In the genomic region with DNA sequence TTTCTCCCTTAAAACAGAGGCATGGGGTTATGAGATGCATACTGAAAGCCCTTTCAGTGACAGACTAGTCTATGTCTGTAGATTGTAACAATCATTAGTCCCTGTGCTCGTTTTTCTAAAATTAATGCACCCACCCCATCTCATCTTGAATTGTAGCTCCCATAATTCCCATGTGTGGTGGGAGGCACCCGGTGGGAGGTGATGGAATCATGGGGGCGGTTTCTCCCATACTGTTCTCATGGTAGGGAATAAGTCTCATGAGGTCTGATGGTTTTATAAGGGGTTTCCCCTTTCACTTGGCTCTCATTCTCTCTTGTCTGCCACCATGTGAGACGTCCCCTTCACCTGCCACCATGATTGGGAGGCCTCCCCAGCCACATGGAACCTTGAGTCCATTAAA, we compare ENCODE assay signal across 1 cellular context.
TF ChIP-seq lines count a peak whose summit lies in the region.

No MANE protein-coding gene starts in this region.

TF ChIP-seq in HCT116, 20 proteins besides CTCF, POLR2A, EP300 and RAD21:
- TF ChIP-seq POLR2AphosphoS5 (IDR thresholded peaks at IDR 0.05; ENCODE audit: low read depth, low read length), result no peak
- TF ChIP-seq, protein P1, sequence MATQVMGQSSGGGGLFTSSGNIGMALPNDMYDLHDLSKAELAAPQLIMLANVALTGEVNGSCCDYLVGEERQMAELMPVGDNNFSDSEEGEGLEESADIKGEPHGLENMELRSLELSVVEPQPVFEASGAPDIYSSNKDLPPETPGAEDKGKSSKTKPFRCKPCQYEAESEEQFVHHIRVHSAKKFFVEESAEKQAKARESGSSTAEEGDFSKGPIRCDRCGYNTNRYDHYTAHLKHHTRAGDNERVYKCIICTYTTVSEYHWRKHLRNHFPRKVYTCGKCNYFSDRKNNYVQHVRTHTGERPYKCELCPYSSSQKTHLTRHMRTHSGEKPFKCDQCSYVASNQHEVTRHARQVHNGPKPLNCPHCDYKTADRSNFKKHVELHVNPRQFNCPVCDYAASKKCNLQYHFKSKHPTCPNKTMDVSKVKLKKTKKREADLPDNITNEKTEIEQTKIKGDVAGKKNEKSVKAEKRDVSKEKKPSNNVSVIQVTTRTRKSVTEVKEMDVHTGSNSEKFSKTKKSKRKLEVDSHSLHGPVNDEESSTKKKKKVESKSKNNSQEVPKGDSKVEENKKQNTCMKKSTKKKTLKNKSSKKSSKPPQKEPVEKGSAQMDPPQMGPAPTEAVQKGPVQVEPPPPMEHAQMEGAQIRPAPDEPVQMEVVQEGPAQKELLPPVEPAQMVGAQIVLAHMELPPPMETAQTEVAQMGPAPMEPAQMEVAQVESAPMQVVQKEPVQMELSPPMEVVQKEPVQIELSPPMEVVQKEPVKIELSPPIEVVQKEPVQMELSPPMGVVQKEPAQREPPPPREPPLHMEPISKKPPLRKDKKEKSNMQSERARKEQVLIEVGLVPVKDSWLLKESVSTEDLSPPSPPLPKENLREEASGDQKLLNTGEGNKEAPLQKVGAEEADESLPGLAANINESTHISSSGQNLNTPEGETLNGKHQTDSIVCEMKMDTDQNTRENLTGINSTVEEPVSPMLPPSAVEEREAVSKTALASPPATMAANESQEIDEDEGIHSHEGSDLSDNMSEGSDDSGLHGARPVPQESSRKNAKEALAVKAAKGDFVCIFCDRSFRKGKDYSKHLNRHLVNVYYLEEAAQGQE (IDR thresholded peaks at IDR 0.05; ENCODE audit: low read depth), result no peak
- no peak for TF ChIP-seq EGR1 (IDR thresholded peaks at IDR 0.05; ENCODE audit: low read depth)
- no peak for TF ChIP-seq YY1 (IDR thresholded peaks at IDR 0.05; ENCODE audit: extremely low read depth, insufficient replicate concordance, low read depth, low read length)
- no peak for TF ChIP-seq FOSL1 (IDR thresholded peaks at IDR 0.05; ENCODE audit: low read depth)
- TF ChIP-seq, protein P2, sequence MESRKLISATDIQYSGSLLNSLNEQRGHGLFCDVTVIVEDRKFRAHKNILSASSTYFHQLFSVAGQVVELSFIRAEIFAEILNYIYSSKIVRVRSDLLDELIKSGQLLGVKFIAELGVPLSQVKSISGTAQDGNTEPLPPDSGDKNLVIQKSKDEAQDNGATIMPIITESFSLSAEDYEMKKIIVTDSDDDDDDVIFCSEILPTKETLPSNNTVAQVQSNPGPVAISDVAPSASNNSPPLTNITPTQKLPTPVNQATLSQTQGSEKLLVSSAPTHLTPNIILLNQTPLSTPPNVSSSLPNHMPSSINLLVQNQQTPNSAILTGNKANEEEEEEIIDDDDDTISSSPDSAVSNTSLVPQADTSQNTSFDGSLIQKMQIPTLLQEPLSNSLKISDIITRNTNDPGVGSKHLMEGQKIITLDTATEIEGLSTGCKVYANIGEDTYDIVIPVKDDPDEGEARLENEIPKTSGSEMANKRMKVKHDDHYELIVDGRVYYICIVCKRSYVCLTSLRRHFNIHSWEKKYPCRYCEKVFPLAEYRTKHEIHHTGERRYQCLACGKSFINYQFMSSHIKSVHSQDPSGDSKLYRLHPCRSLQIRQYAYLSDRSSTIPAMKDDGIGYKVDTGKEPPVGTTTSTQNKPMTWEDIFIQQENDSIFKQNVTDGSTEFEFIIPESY (IDR thresholded peaks at IDR 0.05; ENCODE audit: extremely low read depth, insufficient replicate concordance, low read length), result no peak
- TF ChIP-seq ZNF274 (IDR thresholded peaks at IDR 0.05; ENCODE audit: low read depth, low read length), result no peak
- no peak for TF ChIP-seq SP1 (IDR thresholded peaks at IDR 0.05; ENCODE audit: low read depth)
- no peak for TF ChIP-seq SRF (IDR thresholded peaks at IDR 0.05; ENCODE audit: low read depth)
- TF ChIP-seq CEBPB (IDR thresholded peaks at IDR 0.05; ENCODE audit: low read depth), result no peak
- no peak for TF ChIP-seq ZFX (IDR thresholded peaks at IDR 0.05)
- no peak for TF ChIP-seq TCF7L2 (IDR thresholded peaks at IDR 0.05; ENCODE audit: borderline replicate concordance, extremely low read depth, insufficient read depth, insufficient read length)
- TF ChIP-seq EZH2 (IDR thresholded peaks at IDR 0.05), result no peak
- TF ChIP-seq, protein P3, sequence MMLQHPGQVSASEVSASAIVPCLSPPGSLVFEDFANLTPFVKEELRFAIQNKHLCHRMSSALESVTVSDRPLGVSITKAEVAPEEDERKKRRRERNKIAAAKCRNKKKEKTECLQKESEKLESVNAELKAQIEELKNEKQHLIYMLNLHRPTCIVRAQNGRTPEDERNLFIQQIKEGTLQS (IDR thresholded peaks at IDR 0.05), result no peak
- no peak for TF ChIP-seq SIN3A (IDR thresholded peaks at IDR 0.05; ENCODE audit: low read depth)
- TF ChIP-seq, protein P4, sequence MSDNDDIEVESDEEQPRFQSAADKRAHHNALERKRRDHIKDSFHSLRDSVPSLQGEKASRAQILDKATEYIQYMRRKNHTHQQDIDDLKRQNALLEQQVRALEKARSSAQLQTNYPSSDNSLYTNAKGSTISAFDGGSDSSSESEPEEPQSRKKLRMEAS (IDR thresholded peaks at IDR 0.05), result no peak
- TF ChIP-seq CBX3 (IDR thresholded peaks at IDR 0.05; ENCODE audit: low read depth), result no peak
- no peak for TF ChIP-seq EZH2phosphoT487 (IDR thresholded peaks at IDR 0.05; ENCODE audit: borderline replicate concordance)
- no peak for TF ChIP-seq JUND (IDR thresholded peaks at IDR 0.05)
- TF ChIP-seq ELF1 (IDR thresholded peaks at IDR 0.05; ENCODE audit: borderline replicate concordance, low read depth), result no peak
